7 cellular contexts compared by ENCODE assay signal in the genomic region with DNA sequence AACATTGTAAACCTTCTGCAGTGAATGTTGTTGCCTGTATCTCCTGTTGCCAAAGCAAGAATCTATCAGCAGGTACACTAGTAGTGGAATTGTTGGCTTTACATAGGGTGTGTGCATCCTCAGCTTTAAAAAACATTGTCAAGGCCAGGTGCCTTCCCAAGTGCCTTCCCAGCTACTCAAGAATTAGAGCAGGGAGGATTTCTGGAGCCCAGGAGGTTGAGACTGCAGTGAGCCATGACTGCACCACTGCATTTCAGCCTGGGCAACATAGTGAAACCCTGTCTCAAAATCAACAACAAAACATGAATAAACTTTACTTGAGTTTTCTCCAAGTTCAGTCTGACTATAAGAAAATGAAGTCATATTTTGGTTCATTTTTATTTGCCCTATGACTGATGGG.
"Had no signal": no experiment of that assay in that cellular context is flagged by ENCODE, and none has a peak within 500 bp of the region (broad histone marks: within the 10 kb centered on the region; RNA-seq: fewer than 3 reads in every experiment).

No MANE protein-coding gene starts in this region.

- H3K4me2 ChIP-seq: GM23338 had no signal

- FAIRE-seq: HepG2 had no signal

- H3K4me3 ChIP-seq: GM23338, HAP-1 had no signal

- H2AFZ ChIP-seq: GM23338 had no signal

- DNase-seq: H7, HFFc6, KBM-7 had no signal

- H3K27ac ChIP-seq: HL-60 had no signal

- H3K36me3 ChIP-seq: HAP-1 had no signal

- H3K9me3 ChIP-seq: HAP-1 had no signal
